ENCODE assay signal across 31 cellular contexts in the genomic region with DNA sequence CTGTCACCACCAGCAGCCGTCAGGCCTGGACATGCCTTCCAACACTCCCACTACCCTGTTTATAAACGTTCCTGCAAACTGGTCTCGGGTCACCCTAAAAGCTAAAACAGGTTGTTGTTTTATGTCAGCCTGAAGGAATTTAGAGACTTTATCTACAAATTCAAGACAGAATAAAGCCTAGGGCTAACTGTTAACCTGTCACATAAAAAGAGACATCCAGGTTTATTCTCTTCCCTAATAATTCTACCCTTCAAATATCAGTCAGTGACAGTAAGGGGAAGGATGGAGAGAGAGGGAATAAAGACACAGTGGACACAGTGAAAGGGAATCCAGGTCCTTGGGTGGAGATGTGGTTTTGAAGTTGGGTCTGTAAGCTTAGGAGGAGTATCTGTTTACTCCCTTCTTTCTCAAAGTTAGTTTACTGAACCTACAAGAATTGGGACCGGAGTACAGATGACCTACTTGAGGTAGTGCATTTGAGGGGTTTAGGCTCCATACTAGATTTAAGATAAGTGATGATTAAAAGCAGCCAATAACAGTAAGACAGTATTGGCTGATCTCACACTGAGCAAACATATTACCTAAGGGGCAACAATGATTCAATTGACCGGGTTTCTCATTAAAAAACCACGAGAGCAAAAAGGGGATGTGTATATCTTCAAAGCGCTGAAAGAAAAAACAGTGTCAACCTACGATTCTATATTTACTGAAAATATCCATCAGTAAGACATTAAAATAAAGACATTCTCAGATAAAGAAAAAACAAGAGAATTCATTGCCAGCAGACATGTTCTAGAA.
"Had no signal": no experiment of that assay in that cellular context is flagged by ENCODE, and none has a peak within 500 bp of the region (broad histone marks: within the 10 kb centered on the region; RNA-seq: fewer than 3 reads in every experiment).

No MANE protein-coding gene starts in this region.

- H3K4me3 ChIP-seq: cardiac muscle cell, PC-9 had no signal

- H3K36me3 ChIP-seq: cardiac muscle cell had no signal

- H3K4me2 ChIP-seq: PC-9 had no signal

- DNase-seq: activated CD4-positive, alpha-beta T cell treated with anti-CD3 and anti-CD28 coated beads for 36 hours; activated CD4-positive, alpha-beta T cell treated with anti-CD3 and anti-CD28 coated beads, Interleukin-2, amount 10 ng/mL, durations not matched to agents 7 days and 5 days; activated CD4-positive, alpha-beta T cell treated with anti-CD3 and anti-CD28 coated beads, Interleukin-2, amount 50 U/mL, for 48 hours; activated CD8-positive, alpha-beta T cell treated with anti-CD3 and anti-CD28 coated beads, Interleukin-2, amount 10 ng/mL, durations not matched to agents 7 days and 5 days; activated gamma-delta T cell; activated naive CD4-positive, alpha-beta T cell treated with anti-CD3 and anti-CD28 coated beads for 36 hours; activated T-cell treated with anti-CD3 and anti-CD28 coated beads, Interleukin-2, amount 50 U/mL, for 24 hours; aorta; Kasumi-1; KG1; MM.1S; NCI-H1048; NCI-H1105 treated with DMSO at 0.1 percent for 48 hours; NCI-H1436; NCI-H187; NCI-H2029 treated with DMSO at 0.1 percent for 48 hours; NCI-H2107; NCI-H2171; NCI-H510A; NCI-H526; NCI-H748 treated with DMSO at 0.1 percent for 48 hours; NK-92 treated with Interleukin-12 subunit alpha and Interleukin-12 subunit beta, amount 100 ng/mL, for 24 hours; PC-9; Right ventricle myocardium superior; SW 1271; T-helper 1 cell; T-helper 2 cell; T-helper 9 cell had no signal

- H3K27ac ChIP-seq: cardiac muscle cell, PC-9 had no signal

- H3K27me3 ChIP-seq: cardiac muscle cell had no signal

- H2AFZ ChIP-seq: PC-9 had no signal

- ATAC-seq: activated CD4-positive, alpha-beta T cell treated with anti-CD3 and anti-CD28 coated beads for 36 hours; activated CD4-positive, CD25-positive, alpha-beta regulatory T cell treated with anti-CD3 and anti-CD28 coated beads, Interleukin-2, amount 50 U/mL, for 24 hours; activated CD8-positive, alpha-beta T cell treated with anti-CD3 and anti-CD28 coated beads, Interleukin-2, amount 10 ng/mL, durations not matched to agents 7 days and 5 days; activated naive CD4-positive, alpha-beta T cell treated with anti-CD3 and anti-CD28 coated beads, Interleukin-2, amount 50 U/mL, for 72 hours had no signal
